Comparison of ENCODE assay signal across 24 cellular contexts in the genomic region with DNA sequence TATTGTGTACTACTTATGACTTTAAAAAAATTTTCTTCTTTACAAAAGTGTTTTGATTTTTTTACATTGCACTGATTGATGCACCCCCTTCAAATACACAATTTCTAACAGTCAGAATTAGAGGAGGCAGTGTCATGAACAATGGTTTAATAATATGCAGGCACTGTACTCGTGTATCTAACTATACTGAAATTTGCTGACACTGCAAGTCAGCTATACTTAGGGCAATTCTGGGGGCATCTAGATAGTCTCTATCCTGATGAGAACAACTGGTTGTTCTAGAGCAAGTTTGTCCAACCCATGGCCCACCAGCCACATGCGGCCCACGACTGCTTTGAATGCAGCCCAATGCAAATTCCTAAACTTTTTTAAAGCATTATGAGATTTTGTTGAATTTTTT.
A peak's percentile ranks its signal among the peaks of the same experiment; 100 is the strongest.
DNase-seq lines count a peak whose midpoint lies in the region; ATAC-seq, FAIRE-seq and TF ChIP-seq lines count a peak whose summit lies in the region.
"Had no signal": no experiment of that assay in that cellular context is flagged by ENCODE, and none has a peak within 500 bp of the region (broad histone marks: within the 10 kb centered on the region; RNA-seq: fewer than 3 reads in every experiment).

No MANE protein-coding gene starts in this region.

- H3K4me1 Mint-ChIP-seq in stimulated activated memory B cell treated with anti-CD40 and anti-IgM and Interleukin-4, amounts not matched to agents 10 μg/mL and 1 μg/mL and 100 μg/mL, for 72 hours: peaks cover 7% of the 10 kb centered on the region
- H3K4me1 Mint-ChIP-seq: B cell had no signal

- H3K9me3 Mint-ChIP-seq in stimulated activated memory B cell treated with anti-CD40 and anti-IgM and Interleukin-4, amounts not matched to agents 10 μg/mL and 1 μg/mL and 100 μg/mL, for 72 hours: no peaks in the 10 kb centered on the region
- H3K9me3 Mint-ChIP-seq: CD4-positive, alpha-beta T cell; CD8-positive, alpha-beta T cell had no signal

- H3K36me3 ChIP-seq in K562 (ENCODE audit: control insufficient read depth, insufficient read depth, low read length) (no peaks in the 10 kb centered on the region), upper lobe of right lung (no peaks in the 10 kb centered on the region)
- H3K36me3 ChIP-seq: BLaER1 treated with 17β-estradiol and CSF1 and Interleukin-3, amounts not matched to agents 10 nM and 100 nM had no signal

- TF ChIP-seq CTCF in A549 (IDR thresholded peaks at IDR 0.05) (no peak), K562 (IDR thresholded peaks at IDR 0.05 in 2 of 3, conservative IDR thresholded peaks at IDR 0.05 in 1 of 3; ENCODE audit: insufficient read depth in 2 of 3, low read depth in 1 of 3, low read length in 3 of 3) (no peak), upper lobe of right lung (IDR thresholded peaks at IDR 0.05) (no peak)

- H3K27me3 ChIP-seq in K562 (ENCODE audit: control insufficient read depth in 2 of 2, insufficient read depth in 2 of 2, low read length in 2 of 2): no peaks in the 10 kb centered on the region
- no peaks in the 10 kb centered on the region for H3K27me3 ChIP-seq in upper lobe of right lung
- H3K27me3 ChIP-seq: BLaER1 treated with 17β-estradiol and CSF1 and Interleukin-3, amounts not matched to agents 10 nM and 100 nM had no signal

- POLR2A ChIA-PET in A549 (lab: Yijun Ruan, JAX): no interaction called here
- POLR2A ChIA-PET in K562 (lab: Yijun Ruan, JAX): no interaction called here

- H3K4me1 ChIP-seq in A549: no peaks in the 10 kb centered on the region
- H3K4me1 ChIP-seq in K562 (replicated peaks in 1 of 2; ENCODE audit: control insufficient read depth in 2 of 2, insufficient read depth in 2 of 2, low read length in 2 of 2): no peaks in the 10 kb centered on the region
- no peaks in the 10 kb centered on the region for H3K4me1 ChIP-seq in upper lobe of right lung
- H3K4me1 ChIP-seq: BLaER1 treated with 17β-estradiol and CSF1 and Interleukin-3, amounts not matched to agents 10 nM and 100 nM had no signal

- ATAC-seq in A549 (no peak), K562 (no peak), upper lobe of right lung (no peak), left cardiac atrium (no peak)
- ATAC-seq in stimulated activated memory B cell treated with anti-CD40 and anti-IgM and Interleukin-4, amounts not matched to agents 10 μg/mL and 1 μg/mL and 100 μg/mL, for 72 hours: peak; percentile 36
- ATAC-seq: CD8-positive, alpha-beta T cell; GM12878 had no signal

- no peak for TF ChIP-seq POLR2A in A549 (IDR thresholded peaks at IDR 0.05; ENCODE audit: low read length)
- no peak for TF ChIP-seq POLR2A in GM12891 (IDR thresholded peaks at IDR 0.05; ENCODE audit: low read depth, low read length)
- TF ChIP-seq POLR2A in K562 (conservative IDR thresholded peaks at IDR 0.05): no peak

- H2AFZ ChIP-seq in K562 (ENCODE audit: low read depth, low read length): no peak overlapping the region

- TF ChIP-seq EP300 in A549 (IDR thresholded peaks at IDR 0.05): no peak
- TF ChIP-seq EP300 in K562 (IDR thresholded peaks at IDR 0.05; ENCODE audit: low read length): no peak

- H4K20me1 ChIP-seq in K562 (replicated peaks; ENCODE audit: control insufficient read depth, insufficient read depth, low read length): no peaks in the 10 kb centered on the region
- H4K20me1 ChIP-seq: BLaER1 treated with 17β-estradiol and CSF1 and Interleukin-3, amounts not matched to agents 10 nM and 100 nM had no signal

- no peak overlapping the region for H3K4me3 ChIP-seq in A549
- no peak overlapping the region for H3K4me3 ChIP-seq in K562
- H3K4me3 ChIP-seq in upper lobe of right lung: no peak overlapping the region
- H3K4me3 ChIP-seq: BLaER1 treated with 17β-estradiol and CSF1 and Interleukin-3, amounts not matched to agents 10 nM and 100 nM; GM12878 had no signal

- no peak for DNase-seq in A549 (ENCODE audit: low read depth in 1 of 2, low spot score in 1 of 2)
- DNase-seq in GM12891 (ENCODE audit: insufficient read length, low spot score): no peak
- DNase-seq in K562 (ENCODE audit: extremely low read depth in 1 of 4, low spot score in 3 of 4): no peak
- no peak for DNase-seq in upper lobe of right lung
- no peak for DNase-seq in putamen (ENCODE audit: low spot score)
- DNase-seq in left cardiac atrium: no peak
- DNase-seq: 8988T; AML-193; CD4-positive, alpha-beta T cell; CD8-positive, alpha-beta T cell; DMS 273 treated with DMSO at 0.1 percent for 48 hours; DMS153; DMS53; DMS79; DND-41; EL; GDM1 had no signal

- H3K9me3 ChIP-seq in A549 (no peaks in the 10 kb centered on the region), K562 (replicated peaks; ENCODE audit: control insufficient read depth, insufficient read depth, low read depth, low read length) (no peaks in the 10 kb centered on the region), upper lobe of right lung (no peaks in the 10 kb centered on the region)
- H3K9me3 ChIP-seq: BLaER1 treated with 17β-estradiol and CSF1 and Interleukin-3, amounts not matched to agents 10 nM and 100 nM had no signal

- H3K4me2 ChIP-seq in A549: no peak overlapping the region
- H3K4me2 ChIP-seq in K562 (ENCODE audit: insufficient read depth, low read length): no peak overlapping the region
- H3K4me2 ChIP-seq: BLaER1 treated with 17β-estradiol and CSF1 and Interleukin-3, amounts not matched to agents 10 nM and 100 nM had no signal

- H3K9ac ChIP-seq in K562 (ENCODE audit: insufficient read depth in 1 of 2, low read depth in 2 of 2, low read length in 2 of 2): no peak overlapping the region
- H3K9ac ChIP-seq: BLaER1 treated with 17β-estradiol and CSF1 and Interleukin-3, amounts not matched to agents 10 nM and 100 nM had no signal

- in situ Hi-C loops in K562 (cut with MboI): no loop called here

- no peak overlapping the region for H3K27ac Mint-ChIP-seq in stimulated activated memory B cell treated with anti-CD40 and anti-IgM and Interleukin-4, amounts not matched to agents 10 μg/mL and 1 μg/mL and 100 μg/mL, for 72 hours
- H3K27ac Mint-ChIP-seq: B cell; CD4-positive, alpha-beta T cell; CD8-positive, alpha-beta T cell had no signal

- H3K79me2 ChIP-seq in K562 (ENCODE audit: control insufficient read depth, insufficient read depth, low read length): no peaks in the 10 kb centered on the region

- H3K9me1 ChIP-seq in K562 (ENCODE audit: control insufficient read depth, insufficient read depth, low read length): no peaks in the 10 kb centered on the region

- intact Hi-C loops in K562 (cut with micrococcal nuclease): no loop called here
- intact Hi-C loops in upper lobe of right lung (cut with DNase I): no loop called here
- intact Hi-C loops in left cardiac atrium (cut with DNase I): no loop called here

- TF ChIP-seq RAD21 in A549 (conservative IDR thresholded peaks at IDR 0.05 in 1 of 2, IDR thresholded peaks at IDR 0.05 in 1 of 2): no peak
- no peak for TF ChIP-seq RAD21 in K562 (CRISPR knock-in tag; conservative IDR thresholded peaks at IDR 0.05 in 1 of 2, IDR thresholded peaks at IDR 0.05 in 1 of 2)

- H3K4me3 Mint-ChIP-seq in stimulated activated memory B cell treated with anti-CD40 and anti-IgM and Interleukin-4, amounts not matched to agents 10 μg/mL and 1 μg/mL and 100 μg/mL, for 72 hours: no peak overlapping the region
- H3K4me3 Mint-ChIP-seq: B cell; CD4-positive, alpha-beta T cell; CD8-positive, alpha-beta T cell had no signal

- no peaks in the 10 kb centered on the region for H3K36me3 Mint-ChIP-seq in stimulated activated memory B cell treated with anti-CD40 and anti-IgM and Interleukin-4, amounts not matched to agents 10 μg/mL and 1 μg/mL and 100 μg/mL, for 72 hours
- H3K36me3 Mint-ChIP-seq: CD8-positive, alpha-beta T cell had no signal

- no TSS peak for BruUV-seq in K562 (replicated peaks; lab: Mats Ljungman, UMichigan)

- no peaks in the 10 kb centered on the region for H3K27me3 Mint-ChIP-seq in stimulated activated memory B cell treated with anti-CD40 and anti-IgM and Interleukin-4, amounts not matched to agents 10 μg/mL and 1 μg/mL and 100 μg/mL, for 72 hours
- H3K27me3 Mint-ChIP-seq: B cell had no signal

- CTCF ChIA-PET in A549 (lab: Yijun Ruan, JAX) (no interaction called here), K562 (lab: Yijun Ruan, JAX; ENCODE audit: low intra/inter-chr PET ratio) (no interaction called here)

- H3K27ac ChIP-seq in A549 (no peak overlapping the region), K562 (ENCODE audit: extremely low read depth, low read depth, low read length) (no peak overlapping the region), upper lobe of right lung (no peak overlapping the region)
- H3K27ac ChIP-seq: BLaER1 treated with 17β-estradiol and CSF1 and Interleukin-3, amounts not matched to agents 10 nM and 100 nM; C4-2B had no signal

- FAIRE-seq in A549 (lab: Jason Lieb, UNC) (no peak), GM12891 (lab: Jason Lieb, UNC) (peak; percentile 5), K562 (lab: Jason Lieb, UNC) (no peak)
- FAIRE-seq: A204.1, GM12878, GM19239 had no signal

- 79% methylated on average over 3 of the region's 3 CpGs for WGBS in A549 (ENCODE audit: missing lambda C conversion rate)
- 0% methylated on average over 3 of the region's 3 CpGs for WGBS in K562 (ENCODE audit: insufficient coverage, low coverage, missing lambda C conversion rate)

TF ChIP-seq in A549, 52 proteins besides CTCF, POLR2A, EP300 and RAD21 (continues in another document):
- TF ChIP-seq RNF2 (IDR thresholded peaks at IDR 0.05; ENCODE audit: borderline replicate concordance, low read depth) (no peak), TFCP2L1 (CRISPR knock-in tag; IDR thresholded peaks at IDR 0.05) (no peak), MAFK (IDR thresholded peaks at IDR 0.05; ENCODE audit: partially characterized antibody) (peak; percentile 88), HOXA7 (CRISPR knock-in tag; IDR thresholded peaks at IDR 0.05) (no peak)

TF ChIP-seq in GM12891, 5 proteins besides CTCF, POLR2A, EP300 and RAD21:
- no peak for TF ChIP-seq TAF1 (IDR thresholded peaks at IDR 0.05; ENCODE audit: low read depth, low read length)
- no peak for TF ChIP-seq POU2F2 (IDR thresholded peaks at IDR 0.05; ENCODE audit: low read depth, low read length)

TF ChIP-seq in K562, 482 proteins besides CTCF, POLR2A, EP300 and RAD21 (continues in another document):
- TF ChIP-seq C11orf30 (IDR thresholded peaks at IDR 0.05; ENCODE audit: low read depth): peak; percentile 59
- peak; percentile 79 for TF ChIP-seq MAFF (IDR thresholded peaks at IDR 0.05; ENCODE audit: low read length)
- peak; percentile 62; the same call in 1 of the 2 replicates for TF ChIP-seq ZNF316 (IDR thresholded peaks at IDR 0.05)
- no peak for TF ChIP-seq THAP7 (CRISPR knock-in tag; IDR thresholded peaks at IDR 0.05)

Comparison
In these comparisons a context has a peak if more than half of its experiments do, and no peak if none do; other contexts are left out.
1. Of the 35 proteins assayed by ChIP-seq in both K562 and A549: peak only in K562: none; only in A549: none; in both: MAFK; in neither: 34.